In genomic region chr9:101533334-101534187, GRCh38 we compare ENCODE assay signal across 1 cellular context.
TF ChIP-seq lines count a peak whose summit lies in the region.

A gene with protein sequence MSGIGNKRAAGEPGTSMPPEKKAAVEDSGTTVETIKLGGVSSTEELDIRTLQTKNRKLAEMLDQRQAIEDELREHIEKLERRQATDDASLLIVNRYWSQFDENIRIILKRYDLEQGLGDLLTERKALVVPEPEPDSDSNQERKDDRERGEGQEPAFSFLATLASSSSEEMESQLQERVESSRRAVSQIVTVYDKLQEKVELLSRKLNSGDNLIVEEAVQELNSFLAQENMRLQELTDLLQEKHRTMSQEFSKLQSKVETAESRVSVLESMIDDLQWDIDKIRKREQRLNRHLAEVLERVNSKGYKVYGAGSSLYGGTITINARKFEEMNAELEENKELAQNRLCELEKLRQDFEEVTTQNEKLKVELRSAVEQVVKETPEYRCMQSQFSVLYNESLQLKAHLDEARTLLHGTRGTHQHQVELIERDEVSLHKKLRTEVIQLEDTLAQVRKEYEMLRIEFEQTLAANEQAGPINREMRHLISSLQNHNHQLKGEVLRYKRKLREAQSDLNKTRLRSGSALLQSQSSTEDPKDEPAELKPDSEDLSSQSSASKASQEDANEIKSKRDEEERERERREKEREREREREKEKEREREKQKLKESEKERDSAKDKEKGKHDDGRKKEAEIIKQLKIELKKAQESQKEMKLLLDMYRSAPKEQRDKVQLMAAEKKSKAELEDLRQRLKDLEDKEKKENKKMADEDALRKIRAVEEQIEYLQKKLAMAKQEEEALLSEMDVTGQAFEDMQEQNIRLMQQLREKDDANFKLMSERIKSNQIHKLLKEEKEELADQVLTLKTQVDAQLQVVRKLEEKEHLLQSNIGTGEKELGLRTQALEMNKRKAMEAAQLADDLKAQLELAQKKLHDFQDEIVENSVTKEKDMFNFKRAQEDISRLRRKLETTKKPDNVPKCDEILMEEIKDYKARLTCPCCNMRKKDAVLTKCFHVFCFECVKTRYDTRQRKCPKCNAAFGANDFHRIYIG (plus strand): TSS chr9:101533853. CDS start chr9:101535424, 1,571 bp downstream.

TF ChIP-seq in HepG2, 621 proteins besides CTCF, POLR2A, EP300 and RAD21 (continued from another document and continues in another):
- no peak for TF ChIP-seq ZNF337 (CRISPR knock-in tag; IDR thresholded peaks at IDR 0.05; ENCODE audit: borderline replicate concordance, low read depth)
- peak; percentile 53; the same call in 1 of the 2 replicates for TF ChIP-seq GMEB1 (CRISPR knock-in tag; IDR thresholded peaks at IDR 0.05; ENCODE audit: borderline replicate concordance)
- no peak for TF ChIP-seq IRX3 (CRISPR knock-in tag; IDR thresholded peaks at IDR 0.05; ENCODE audit: borderline replicate concordance, low read depth)
- TF ChIP-seq ZNF382 (CRISPR knock-in tag; IDR thresholded peaks at IDR 0.05; ENCODE audit: borderline replicate concordance) = no peak
- TF ChIP-seq DNMT3B (CRISPR knock-in tag; conservative IDR thresholded peaks at IDR 0.05) = peak; percentile 96
- TF ChIP-seq NR2F6 (IDR thresholded peaks at IDR 0.05) = peak; percentile 77
- TF ChIP-seq NR2F6 (CRISPR knock-in tag; IDR thresholded peaks at IDR 0.05) = peak; percentile 85
- TF ChIP-seq, protein P1, sequence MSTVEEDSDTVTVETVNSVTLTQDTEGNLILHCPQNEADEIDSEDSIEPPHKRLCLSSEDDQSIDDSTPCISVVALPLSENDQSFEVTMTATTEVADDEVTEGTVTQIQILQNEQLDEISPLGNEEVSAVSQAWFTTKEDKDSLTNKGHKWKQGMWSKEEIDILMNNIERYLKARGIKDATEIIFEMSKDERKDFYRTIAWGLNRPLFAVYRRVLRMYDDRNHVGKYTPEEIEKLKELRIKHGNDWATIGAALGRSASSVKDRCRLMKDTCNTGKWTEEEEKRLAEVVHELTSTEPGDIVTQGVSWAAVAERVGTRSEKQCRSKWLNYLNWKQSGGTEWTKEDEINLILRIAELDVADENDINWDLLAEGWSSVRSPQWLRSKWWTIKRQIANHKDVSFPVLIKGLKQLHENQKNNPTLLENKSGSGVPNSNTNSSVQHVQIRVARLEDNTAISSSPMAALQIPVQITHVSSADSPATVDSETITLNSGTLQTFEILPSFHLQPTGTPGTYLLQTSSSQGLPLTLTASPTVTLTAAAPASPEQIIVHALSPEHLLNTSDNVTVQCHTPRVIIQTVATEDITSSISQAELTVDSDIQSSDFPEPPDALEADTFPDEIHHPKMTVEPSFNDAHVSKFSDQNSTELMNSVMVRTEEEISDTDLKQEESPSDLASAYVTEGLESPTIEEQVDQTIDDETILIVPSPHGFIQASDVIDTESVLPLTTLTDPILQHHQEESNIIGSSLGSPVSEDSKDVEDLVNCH (CRISPR knock-in tag; IDR thresholded peaks at IDR 0.05) = no peak
- no peak for TF ChIP-seq MBNL3 (CRISPR knock-in tag; conservative IDR thresholded peaks at IDR 0.05)
- no peak for TF ChIP-seq ZNF569 (CRISPR knock-in tag; IDR thresholded peaks at IDR 0.05; ENCODE audit: borderline replicate concordance)
- TF ChIP-seq PRDM10 (CRISPR knock-in tag; IDR thresholded peaks at IDR 0.05; ENCODE audit: low read depth) = no peak; the same call in 1 of the 2 replicates
- peak; percentile 75 for TF ChIP-seq ELF3 (CRISPR knock-in tag; IDR thresholded peaks at IDR 0.05)
- TF ChIP-seq ZNF224 (CRISPR knock-in tag; IDR thresholded peaks at IDR 0.05) = 0 out of 2 replicates have a peak, but pooled peaks have one; percentile 57
- TF ChIP-seq NFATC3 (CRISPR knock-in tag; IDR thresholded peaks at IDR 0.05) = no peak
- TF ChIP-seq, protein P2, sequence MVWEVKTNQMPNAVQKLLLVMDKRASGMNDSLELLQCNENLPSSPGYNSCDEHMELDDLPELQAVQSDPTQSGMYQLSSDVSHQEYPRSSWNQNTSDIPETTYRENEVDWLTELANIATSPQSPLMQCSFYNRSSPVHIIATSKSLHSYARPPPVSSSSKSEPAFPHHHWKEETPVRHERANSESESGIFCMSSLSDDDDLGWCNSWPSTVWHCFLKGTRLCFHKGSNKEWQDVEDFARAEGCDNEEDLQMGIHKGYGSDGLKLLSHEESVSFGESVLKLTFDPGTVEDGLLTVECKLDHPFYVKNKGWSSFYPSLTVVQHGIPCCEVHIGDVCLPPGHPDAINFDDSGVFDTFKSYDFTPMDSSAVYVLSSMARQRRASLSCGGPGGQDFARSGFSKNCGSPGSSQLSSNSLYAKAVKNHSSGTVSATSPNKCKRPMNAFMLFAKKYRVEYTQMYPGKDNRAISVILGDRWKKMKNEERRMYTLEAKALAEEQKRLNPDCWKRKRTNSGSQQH (CRISPR knock-in tag; IDR thresholded peaks at IDR 0.05; ENCODE audit: low read depth) = peak; percentile 60; the same call in 1 of the 2 replicates
- 0 out of 2 replicates have a peak, but pooled peaks have one; percentile 26 for TF ChIP-seq ZNF3 (CRISPR knock-in tag; IDR thresholded peaks at IDR 0.05)
- TF ChIP-seq, protein P3, sequence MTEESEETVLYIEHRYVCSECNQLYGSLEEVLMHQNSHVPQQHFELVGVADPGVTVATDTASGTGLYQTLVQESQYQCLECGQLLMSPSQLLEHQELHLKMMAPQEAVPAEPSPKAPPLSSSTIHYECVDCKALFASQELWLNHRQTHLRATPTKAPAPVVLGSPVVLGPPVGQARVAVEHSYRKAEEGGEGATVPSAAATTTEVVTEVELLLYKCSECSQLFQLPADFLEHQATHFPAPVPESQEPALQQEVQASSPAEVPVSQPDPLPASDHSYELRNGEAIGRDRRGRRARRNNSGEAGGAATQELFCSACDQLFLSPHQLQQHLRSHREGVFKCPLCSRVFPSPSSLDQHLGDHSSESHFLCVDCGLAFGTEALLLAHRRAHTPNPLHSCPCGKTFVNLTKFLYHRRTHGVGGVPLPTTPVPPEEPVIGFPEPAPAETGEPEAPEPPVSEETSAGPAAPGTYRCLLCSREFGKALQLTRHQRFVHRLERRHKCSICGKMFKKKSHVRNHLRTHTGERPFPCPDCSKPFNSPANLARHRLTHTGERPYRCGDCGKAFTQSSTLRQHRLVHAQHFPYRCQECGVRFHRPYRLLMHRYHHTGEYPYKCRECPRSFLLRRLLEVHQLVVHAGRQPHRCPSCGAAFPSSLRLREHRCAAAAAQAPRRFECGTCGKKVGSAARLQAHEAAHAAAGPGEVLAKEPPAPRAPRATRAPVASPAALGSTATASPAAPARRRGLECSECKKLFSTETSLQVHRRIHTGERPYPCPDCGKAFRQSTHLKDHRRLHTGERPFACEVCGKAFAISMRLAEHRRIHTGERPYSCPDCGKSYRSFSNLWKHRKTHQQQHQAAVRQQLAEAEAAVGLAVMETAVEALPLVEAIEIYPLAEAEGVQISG (CRISPR knock-in tag; IDR thresholded peaks at IDR 0.05) = peak; percentile 85
- no peak for TF ChIP-seq ZNF550 (CRISPR knock-in tag; IDR thresholded peaks at IDR 0.05; ENCODE audit: borderline replicate concordance)
- no peak for TF ChIP-seq ZFP36L2 (CRISPR knock-in tag; IDR thresholded peaks at IDR 0.05)
- TF ChIP-seq ZNF205 (CRISPR knock-in tag; IDR thresholded peaks at IDR 0.05) = 0 out of 2 replicates have a peak, but pooled peaks have one; percentile 32
- TF ChIP-seq, protein P4, sequence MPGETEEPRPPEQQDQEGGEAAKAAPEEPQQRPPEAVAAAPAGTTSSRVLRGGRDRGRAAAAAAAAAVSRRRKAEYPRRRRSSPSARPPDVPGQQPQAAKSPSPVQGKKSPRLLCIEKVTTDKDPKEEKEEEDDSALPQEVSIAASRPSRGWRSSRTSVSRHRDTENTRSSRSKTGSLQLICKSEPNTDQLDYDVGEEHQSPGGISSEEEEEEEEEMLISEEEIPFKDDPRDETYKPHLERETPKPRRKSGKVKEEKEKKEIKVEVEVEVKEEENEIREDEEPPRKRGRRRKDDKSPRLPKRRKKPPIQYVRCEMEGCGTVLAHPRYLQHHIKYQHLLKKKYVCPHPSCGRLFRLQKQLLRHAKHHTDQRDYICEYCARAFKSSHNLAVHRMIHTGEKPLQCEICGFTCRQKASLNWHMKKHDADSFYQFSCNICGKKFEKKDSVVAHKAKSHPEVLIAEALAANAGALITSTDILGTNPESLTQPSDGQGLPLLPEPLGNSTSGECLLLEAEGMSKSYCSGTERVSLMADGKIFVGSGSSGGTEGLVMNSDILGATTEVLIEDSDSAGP (CRISPR knock-in tag; IDR thresholded peaks at IDR 0.05; ENCODE audit: borderline replicate concordance) = no peak; the same call in 1 of the 2 replicates
- TF ChIP-seq ZBTB4 (CRISPR knock-in tag; IDR thresholded peaks at IDR 0.05; ENCODE audit: borderline replicate concordance) = no peak
- TF ChIP-seq RARG (CRISPR knock-in tag; IDR thresholded peaks at IDR 0.05; ENCODE audit: low read depth) = no peak
- no peak for TF ChIP-seq ZNF614 (CRISPR knock-in tag; IDR thresholded peaks at IDR 0.05; ENCODE audit: borderline replicate concordance)
- TF ChIP-seq YY1 (IDR thresholded peaks at IDR 0.05; ENCODE audit: insufficient read depth, insufficient replicate concordance, low read depth, low read length) = peak; percentile 30
- TF ChIP-seq, protein P5, sequence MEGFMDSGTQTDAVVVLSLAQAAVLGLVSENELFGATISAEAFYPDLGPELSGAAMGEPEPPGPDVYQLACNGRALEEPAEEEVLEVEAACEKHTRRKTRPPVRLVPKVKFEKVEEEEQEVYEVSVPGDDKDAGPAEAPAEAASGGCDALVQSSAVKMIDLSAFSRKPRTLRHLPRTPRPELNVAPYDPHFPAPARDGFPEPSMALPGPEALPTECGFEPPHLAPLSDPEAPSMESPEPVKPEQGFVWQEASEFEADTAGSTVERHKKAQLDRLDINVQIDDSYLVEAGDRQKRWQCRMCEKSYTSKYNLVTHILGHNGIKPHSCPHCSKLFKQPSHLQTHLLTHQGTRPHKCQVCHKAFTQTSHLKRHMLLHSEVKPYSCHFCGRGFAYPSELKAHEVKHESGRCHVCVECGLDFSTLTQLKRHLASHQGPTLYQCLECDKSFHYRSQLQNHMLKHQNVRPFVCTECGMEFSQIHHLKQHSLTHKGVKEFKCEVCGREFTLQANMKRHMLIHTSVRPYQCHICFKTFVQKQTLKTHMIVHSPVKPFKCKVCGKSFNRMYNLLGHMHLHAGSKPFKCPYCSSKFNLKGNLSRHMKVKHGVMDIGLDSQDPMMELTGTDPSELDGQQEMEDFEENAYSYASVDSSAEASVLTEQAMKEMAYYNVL (CRISPR knock-in tag; IDR thresholded peaks at IDR 0.05; ENCODE audit: borderline replicate concordance) = peak; percentile 68; the same call in 1 of the 2 replicates
